Comparison of ENCODE assay signal across 1 cellular context in the genomic region with DNA sequence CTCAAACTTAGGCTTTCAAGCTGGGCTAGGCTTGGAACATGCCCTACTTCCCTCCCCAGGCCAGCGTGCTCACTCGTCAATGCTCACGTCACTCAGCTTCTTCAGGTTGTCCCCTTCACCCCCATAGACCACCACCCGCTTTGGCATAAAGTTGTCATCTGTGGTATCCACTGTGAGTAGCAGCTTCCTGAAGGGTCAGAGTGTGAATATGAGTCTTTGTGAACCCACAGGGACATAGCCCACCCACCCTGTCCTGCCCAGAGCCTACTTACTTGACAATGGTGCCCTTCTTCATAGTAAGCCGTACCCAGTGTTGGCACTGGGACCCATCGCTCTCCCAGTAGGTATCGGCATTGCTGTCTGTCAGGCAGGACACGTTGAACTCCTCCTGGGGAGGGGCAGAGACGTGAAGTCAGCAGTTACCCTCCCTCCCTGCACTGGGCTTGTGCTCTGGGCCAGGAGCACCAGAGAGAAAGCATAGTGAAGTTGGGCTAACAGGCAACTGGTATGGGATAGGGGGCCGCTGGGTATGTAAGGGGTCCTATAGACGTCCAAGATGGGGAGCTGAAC.
TF ChIP-seq lines count a peak whose summit lies in the region.

No MANE protein-coding gene starts in this region.

TF ChIP-seq in GM12891, 5 proteins besides CTCF, POLR2A, EP300 and RAD21 (continued from another document):
- TF ChIP-seq SPI1 (IDR thresholded peaks at IDR 0.05; ENCODE audit: low read depth, low read length) (no peak), TAF1 (IDR thresholded peaks at IDR 0.05; ENCODE audit: low read depth, low read length) (no peak)
